ENCODE assay signal across 25 cellular contexts in the genomic region with DNA sequence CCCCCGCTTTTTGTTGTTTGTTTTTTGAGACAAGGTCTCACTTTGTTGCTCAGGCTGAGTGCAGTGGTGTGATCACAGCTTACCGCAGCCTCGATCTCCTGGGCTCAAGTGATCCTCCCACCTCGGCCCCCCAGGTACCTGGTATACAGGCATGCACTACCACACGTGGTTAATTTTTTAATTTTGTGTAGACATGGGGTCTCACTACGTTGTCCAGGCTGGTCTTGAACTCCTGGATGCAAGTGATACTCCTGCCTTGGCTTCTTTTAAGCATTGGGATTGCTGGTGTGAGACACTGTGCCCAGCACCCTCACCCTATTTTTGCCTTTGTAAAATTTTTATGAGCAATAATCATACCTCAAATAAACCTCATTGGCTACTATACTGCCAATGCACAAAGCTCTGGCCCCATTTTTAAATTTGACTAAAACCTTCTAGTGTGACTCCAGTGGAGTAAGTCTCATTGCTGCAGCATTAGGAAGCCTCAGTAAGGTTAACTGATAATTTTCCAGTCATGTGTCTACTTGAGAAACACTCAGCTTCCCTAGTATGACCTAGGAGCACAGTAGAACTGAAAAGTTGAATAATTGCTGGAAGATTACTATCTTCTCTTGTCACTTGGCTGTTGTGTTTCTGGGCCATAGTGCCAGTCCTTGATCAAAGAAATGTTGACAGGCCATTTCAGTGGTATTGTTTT. TPM values are rescaled to one million over a fixed set of nuclear protein-coding genes. Genes with fewer than 3 reads are reported as not detected.
DNase-seq lines count a peak whose midpoint lies in the region; TF ChIP-seq lines count a peak whose summit lies in the region.
"Had no signal": no experiment of that assay in that cellular context is flagged by ENCODE, and none has a peak within 500 bp of the region (broad histone marks: within the 10 kb centered on the region; RNA-seq: fewer than 3 reads in every experiment).

No MANE protein-coding gene starts in this region.

- DNase-seq in CD8-positive, alpha-beta memory T cell = no peak
- DNase-seq in COLO829 (ENCODE audit: low spot score) (peak; percentile 13), SK-MEL-5 (ENCODE audit: low read depth, low spot score) (peak; percentile 48), colonic mucosa (no peak), glutamatergic neuron (no peak)
- DNase-seq in activated CD4-positive, alpha-beta memory T cell treated with anti-CD3 and anti-CD28 coated beads, Interleukin-2, amount 10 ng/mL, durations not matched to agents 7 days and 5 days = no peak
- DNase-seq in activated CD8-positive, alpha-beta memory T cell treated with anti-CD3 and anti-CD28 coated beads, Interleukin-2, amount 50 U/mL, for 4 hours = no peak
- DNase-seq: CD8-positive, alpha-beta T cell; DMS53; H9; HFFc6; KBM-7; MV-4-11; NCI-H146; NCI-H510A treated with DMSO at 0.1 percent for 48 hours; PC-9 had no signal

- no peaks in the 10 kb centered on the region for H3K27me3 Mint-ChIP-seq in CD8-positive, alpha-beta memory T cell
- H3K27me3 Mint-ChIP-seq in activated CD4-positive, alpha-beta memory T cell treated with anti-CD3 and anti-CD28 coated beads, Interleukin-2, amount 10 ng/mL, durations not matched to agents 7 days and 5 days = peaks cover 3% of the 10 kb centered on the region
- H3K27me3 Mint-ChIP-seq in glutamatergic neuron (ENCODE audit: unreplicated experiment) = no peaks in the 10 kb centered on the region

- no peaks in the 10 kb centered on the region for H3K4me1 ChIP-seq in CD8-positive, alpha-beta memory T cell (ENCODE audit: insufficient read depth, low read length)
- H3K4me1 ChIP-seq in colonic mucosa = peaks cover 5% of the 10 kb centered on the region
- H3K4me1 ChIP-seq: SJCRH30 had no signal

- no peak overlapping the region for H3K4me3 Mint-ChIP-seq in CD8-positive, alpha-beta memory T cell
- H3K4me3 Mint-ChIP-seq in activated CD4-positive, alpha-beta memory T cell treated with anti-CD3 and anti-CD28 coated beads, Interleukin-2, amount 10 ng/mL, durations not matched to agents 7 days and 5 days = no peak overlapping the region
- no peak overlapping the region for H3K4me3 Mint-ChIP-seq in glutamatergic neuron (ENCODE audit: unreplicated experiment)
- H3K4me3 Mint-ChIP-seq: CD8-positive, alpha-beta T cell; H9; HFFc6 had no signal

- in situ Hi-C loops in SK-MEL-5 (cut with HindIII; ENCODE audit: low pct_unique_long_range_greater_than_20kb, low sequenced_read_pairs) = no loop called here

- no peaks in the 10 kb centered on the region for H3K9me3 Mint-ChIP-seq in CD8-positive, alpha-beta memory T cell
- no peaks in the 10 kb centered on the region for H3K9me3 Mint-ChIP-seq in activated CD4-positive, alpha-beta memory T cell treated with anti-CD3 and anti-CD28 coated beads, Interleukin-2, amount 10 ng/mL, durations not matched to agents 7 days and 5 days
- H3K9me3 Mint-ChIP-seq in glutamatergic neuron (ENCODE audit: unreplicated experiment) = no peaks in the 10 kb centered on the region
- H3K9me3 Mint-ChIP-seq: CD8-positive, alpha-beta T cell; H9; HFFc6 had no signal

- CTCF ChIA-PET in CD8-positive, alpha-beta memory T cell (lab: Charles Lee) = no interaction called here
- CTCF ChIA-PET in activated CD4-positive, alpha-beta memory T cell treated with anti-CD3 and anti-CD28 coated beads, Interleukin-2, amount 10 ng/mL, durations not matched to agents 7 days and 5 days (lab: Charles Lee) = interaction anchor here (0.9 kb wide), 1 partner anchor 14 kb away, joined by 3 read pairs; no protein-coding TSS in a partner anchor

- H3K36me3 ChIP-seq in CD8-positive, alpha-beta memory T cell (ENCODE audit: insufficient read depth, low read length) = no peaks in the 10 kb centered on the region
- H3K36me3 ChIP-seq in colonic mucosa = no peaks in the 10 kb centered on the region
- H3K36me3 ChIP-seq: SJCRH30 had no signal

- TF ChIP-seq CTCF in colonic mucosa (IDR thresholded peaks at IDR 0.05) (no peak), glutamatergic neuron (IDR thresholded peaks at IDR 0.05; ENCODE audit: partially characterized antibody, unreplicated experiment) (no peak)

- no peaks in the 10 kb centered on the region for H3K9me3 ChIP-seq in CD8-positive, alpha-beta memory T cell (ENCODE audit: low read length)
- no peaks in the 10 kb centered on the region for H3K9me3 ChIP-seq in colonic mucosa
- H3K9me3 ChIP-seq: SJCRH30 had no signal

- H3K27ac ChIP-seq in CD8-positive, alpha-beta memory T cell (ENCODE audit: low read depth, low read length) = peak overlapping the region; percentile 3
- peak overlapping the region; percentile 31 for H3K27ac ChIP-seq in colonic mucosa
- H3K27ac ChIP-seq: GM23248, PC-9, SJCRH30 had no signal

- H3K27me3 ChIP-seq in CD8-positive, alpha-beta memory T cell (ENCODE audit: insufficient read depth, low read length, poor library complexity, severe bottlenecking) = no peaks in the 10 kb centered on the region
- no peaks in the 10 kb centered on the region for H3K27me3 ChIP-seq in colonic mucosa
- H3K27me3 ChIP-seq: SJCRH30 had no signal

- POLR2A ChIA-PET in CD8-positive, alpha-beta memory T cell (lab: Charles Lee) = no interaction called here
- POLR2A ChIA-PET in activated CD4-positive, alpha-beta memory T cell treated with anti-CD3 and anti-CD28 coated beads, Interleukin-2, amount 10 ng/mL, durations not matched to agents 7 days and 5 days (lab: Charles Lee) = no interaction called here

- H3K4me3 ChIP-seq in CD8-positive, alpha-beta memory T cell (ENCODE audit: low read length) = no peak overlapping the region
- no peak overlapping the region for H3K4me3 ChIP-seq in colonic mucosa
- H3K4me3 ChIP-seq: GM23248, PC-9, SJCRH30 had no signal

- no peak overlapping the region for H3K9ac ChIP-seq in colonic mucosa (ENCODE audit: low read depth in 2 of 2, low read length in 2 of 2)
- H3K9ac ChIP-seq: GM23248 had no signal

- peaks cover 0 to 5% (median 0%) of the 10 kb centered on the region in 3 donors for H3K36me3 Mint-ChIP-seq in CD8-positive, alpha-beta memory T cell
- H3K36me3 Mint-ChIP-seq in activated CD4-positive, alpha-beta memory T cell treated with anti-CD3 and anti-CD28 coated beads, Interleukin-2, amount 10 ng/mL, durations not matched to agents 7 days and 5 days (ENCODE audit: low read depth) = no peaks in the 10 kb centered on the region
- H3K36me3 Mint-ChIP-seq in glutamatergic neuron (ENCODE audit: unreplicated experiment) = no peaks in the 10 kb centered on the region
- H3K36me3 Mint-ChIP-seq: CD8-positive, alpha-beta T cell had no signal

- no peaks in the 10 kb centered on the region for H3K4me1 Mint-ChIP-seq in CD8-positive, alpha-beta memory T cell
- no peaks in the 10 kb centered on the region for H3K4me1 Mint-ChIP-seq in activated CD4-positive, alpha-beta memory T cell treated with anti-CD3 and anti-CD28 coated beads, Interleukin-2, amount 10 ng/mL, durations not matched to agents 7 days and 5 days
- no peaks in the 10 kb centered on the region for H3K4me1 Mint-ChIP-seq in glutamatergic neuron (ENCODE audit: low read depth, unreplicated experiment)
- H3K4me1 Mint-ChIP-seq: H9 had no signal

- H3K27ac Mint-ChIP-seq in CD8-positive, alpha-beta memory T cell = no peak overlapping the region
- H3K27ac Mint-ChIP-seq in activated CD4-positive, alpha-beta memory T cell treated with anti-CD3 and anti-CD28 coated beads, Interleukin-2, amount 10 ng/mL, durations not matched to agents 7 days and 5 days = no peak overlapping the region
- no peak overlapping the region for H3K27ac Mint-ChIP-seq in glutamatergic neuron (ENCODE audit: unreplicated experiment)
- H3K27ac Mint-ChIP-seq: CD8-positive, alpha-beta T cell; HFFc6 had no signal

- intact Hi-C loops in colonic mucosa (cut with DNase I) = no loop called here

RNA-seq across cellular contexts. Expression of a gene that starts 5.6 kb away (rescaled TPM):
- 1 to 10 TPM; 1.2 to 1.3 TPM for total RNA-seq in CD8-positive, alpha-beta memory T cell
- polyA plus RNA-seq in CD8-positive, alpha-beta memory T cell = 0.15 TPM
- 0.66 and 1.5 TPM in 2 replicates for total RNA-seq in SK-MEL-5 (2014; rRNA removed; shearing (Covaris generic))
- 0.14 and 0.46 TPM in 2 replicates for polyA plus RNA-seq in SK-MEL-5 (2015; cell fraction: cytosol; rRNA removed)
- polyA plus RNA-seq in SK-MEL-5 (2015; cell fraction: nucleus; rRNA removed) = 3.3 and 4.1 TPM in 2 replicates
- total RNA-seq in colonic mucosa (10 to 100 TPM; 11.5 to 21.4 TPM), glutamatergic neuron (ENCODE audit: unreplicated experiment) (not detected)
- under 1 TPM; 0.38 to 0.45 TPM for total RNA-seq in activated CD4-positive, alpha-beta memory T cell treated with anti-CD3 and anti-CD28 coated beads, Interleukin-2, amount 10 ng/mL, durations not matched to agents 7 days and 5 days
- total RNA-seq: Calu3, GM23248, LHCN-M2, MCF 10A, PC-9 had no signal
- polyA plus RNA-seq: GM23248 had no signal

RNA-seq across cellular contexts. Expression of a gene that starts 14.7 kb away (rescaled TPM):
- total RNA-seq in CD8-positive, alpha-beta memory T cell = 10 to 100 TPM; 35.1 to 36.4 TPM
- 15.6 TPM for polyA plus RNA-seq in CD8-positive, alpha-beta memory T cell
- total RNA-seq in SK-MEL-5 (2014; rRNA removed; shearing (Covaris generic)) = 22.9 TPM in 2 replicates
- 13.0 and 18.8 TPM in 2 replicates for polyA plus RNA-seq in SK-MEL-5 (2015; cell fraction: cytosol; rRNA removed)
- 146 and 149 TPM in 2 replicates for polyA plus RNA-seq in SK-MEL-5 (2015; cell fraction: nucleus; rRNA removed)
- total RNA-seq in colonic mucosa (10 to 100 TPM; 24.5 to 36.5 TPM), glutamatergic neuron (ENCODE audit: unreplicated experiment) (38.8 TPM)
- total RNA-seq in activated CD4-positive, alpha-beta memory T cell treated with anti-CD3 and anti-CD28 coated beads, Interleukin-2, amount 10 ng/mL, durations not matched to agents 7 days and 5 days = 10 to 100 TPM; 32.1 to 33.1 TPM

RNA-seq across cellular contexts. Expression of a gene that starts 58.5 kb away (rescaled TPM):
- total RNA-seq in CD8-positive, alpha-beta memory T cell = not detected
- polyA plus RNA-seq in CD8-positive, alpha-beta memory T cell = not detected
- 0.08 TPM in 1 of 2 replicates, not detected in the other for total RNA-seq in SK-MEL-5 (2014; rRNA removed; shearing (Covaris generic))
- polyA plus RNA-seq in SK-MEL-5 (2015; cell fraction: cytosol; rRNA removed) = not detected in 2 replicates
- not detected in 2 replicates for polyA plus RNA-seq in SK-MEL-5 (2015; cell fraction: nucleus; rRNA removed)
- total RNA-seq in colonic mucosa (not detected), glutamatergic neuron (ENCODE audit: unreplicated experiment) (not detected)
- total RNA-seq in activated CD4-positive, alpha-beta memory T cell treated with anti-CD3 and anti-CD28 coated beads, Interleukin-2, amount 10 ng/mL, durations not matched to agents 7 days and 5 days = not detected
- total RNA-seq: A673; Calu3; CD8-positive, alpha-beta T cell; GM23248; H9; HFFc6; HT1080; MCF 10A; PC-9; Right ventricle myocardium inferior; RPMI7951; SJCRH30 had no signal
- polyA plus RNA-seq: GM23248 had no signal

Comparison
In these comparisons a context has a peak if more than half of its experiments do, and no peak if none do; other contexts are left out.
1. DNase-seq: peak in COLO829 (single experiment) and SK-MEL-5 (single experiment); none in CD8-positive, alpha-beta memory T cell (0 of 5), colonic mucosa (single experiment), activated CD4-positive, alpha-beta memory T cell treated with anti-CD3 and anti-CD28 coated beads, Interleukin-2, amount 10 ng/mL, durations not matched to agents 7 days and 5 days (single experiment), activated CD8-positive, alpha-beta memory T cell treated with anti-CD3 and anti-CD28 coated beads, Interleukin-2, amount 50 U/mL, for 4 hours (single experiment) and glutamatergic neuron (single experiment).